In genomic region chr15:20348291-20348899, GRCh38 we compare ENCODE assay signal across 25 cellular contexts.
DNase-seq lines count a peak whose midpoint lies in the region; ATAC-seq and TF ChIP-seq lines count a peak whose summit lies in the region.
"Had no signal": no experiment of that assay in that cellular context is flagged by ENCODE, and none has a peak within 500 bp of the region (broad histone marks: within the 10 kb centered on the region; RNA-seq: fewer than 3 reads in every experiment).

No MANE protein-coding gene starts in this region.

- H3K4me3 Mint-ChIP-seq in endodermal cell (no peak overlapping the region), CD14-positive monocyte (no peak overlapping the region)
- no peak overlapping the region for H3K4me3 Mint-ChIP-seq in activated naive CD8-positive, alpha-beta T cell treated with anti-CD3 and anti-CD28 coated beads, Interleukin-2, amount 50 U/mL, for 24 hours
- H3K4me3 Mint-ChIP-seq: activated T-cell treated with anti-CD3 and anti-CD28 coated beads, Interleukin-2, amount 50 U/mL, for 4 hours; HFFc6; IgD-negative memory B cell; nephron had no signal

- H3K27me3 ChIP-seq in H7 (ENCODE audit: control insufficient read depth, insufficient read depth, low read length) (no peaks in the 10 kb centered on the region), endodermal cell (ENCODE audit: control insufficient read depth, insufficient read depth, low read length, poor library complexity, severe bottlenecking) (no peaks in the 10 kb centered on the region), tibial artery (peaks cover 0 to 3% of the 10 kb centered on the region in 2 donors)
- H3K27me3 ChIP-seq: ovary, suprapubic skin had no signal

- H3K36me3 Mint-ChIP-seq in endodermal cell (ENCODE audit: low read depth) (peaks cover 22% of the 10 kb centered on the region), CD14-positive monocyte (no peaks in the 10 kb centered on the region)
- H3K36me3 Mint-ChIP-seq in activated naive CD8-positive, alpha-beta T cell treated with anti-CD3 and anti-CD28 coated beads, Interleukin-2, amount 50 U/mL, for 24 hours (ENCODE audit: low read depth), result no peaks in the 10 kb centered on the region
- H3K36me3 Mint-ChIP-seq: IgD-negative memory B cell had no signal

- H3K9ac ChIP-seq in endodermal cell (ENCODE audit: extremely low read depth, low read length, poor library complexity, severe bottlenecking), result no peak overlapping the region

- peak; percentile 10 for DNase-seq in D341Med (ENCODE audit: low spot score)
- DNase-seq in H7, result peak; percentile 8
- no peak for DNase-seq in endodermal cell
- peak; percentile 78 for DNase-seq in posterior vena cava (ENCODE audit: low spot score)
- no peak for DNase-seq in tibial artery
- no peak for DNase-seq in activated naive CD8-positive, alpha-beta T cell treated with anti-CD3 and anti-CD28 coated beads, Interleukin-2, amount 50 U/mL, for 24 hours
- DNase-seq in CD14-positive monocyte (ENCODE audit: low spot score), result no peak
- DNase-seq: ACHN; activated gamma-delta T cell; activated T-cell treated with anti-CD3 and anti-CD28 coated beads, Interleukin-2, amount 50 U/mL, for 4 hours; central memory CD4-positive, alpha-beta T cell; foreskin melanocyte; heart right ventricle; HFFc6; NCI-H446 treated with DMSO at 0.1 percent for 48 hours; retina; small intestine; stimulated activated naive CD4-positive, alpha-beta T cell treated with Interleukin-2 at 50 U/mL for 16 hours; T1000 had no signal

- H3K4me1 ChIP-seq in endodermal cell (ENCODE audit: control insufficient read depth, insufficient read depth, low read length), result no peaks in the 10 kb centered on the region
- H3K4me1 ChIP-seq in tibial artery, result no peaks in the 10 kb centered on the region
- H3K4me1 ChIP-seq: heart right ventricle, suprapubic skin had no signal

- no peaks in the 10 kb centered on the region for H3K4me1 Mint-ChIP-seq in endodermal cell
- no peaks in the 10 kb centered on the region for H3K4me1 Mint-ChIP-seq in activated naive CD8-positive, alpha-beta T cell treated with anti-CD3 and anti-CD28 coated beads, Interleukin-2, amount 50 U/mL, for 24 hours
- no peaks in the 10 kb centered on the region for H3K4me1 Mint-ChIP-seq in CD14-positive monocyte
- H3K4me1 Mint-ChIP-seq: nephron had no signal

- intact Hi-C loops in posterior vena cava (cut with DNase I) (no loop called here), tibial artery (cut with DNase I; ENCODE audit: low total_unique reads) (loop anchor here (10.0 kb wide), 1 partner anchor 56 kb away; no protein-coding TSS in a partner anchor), CD14-positive monocyte (cut with micrococcal nuclease) (loop anchor here in 1 of 2 donors (10.0 kb wide), 1 partner anchor 56 kb away; no protein-coding TSS in a partner anchor)

- TF ChIP-seq CTCF in endodermal cell (conservative IDR thresholded peaks at IDR 0.05) (no peak), tibial artery (IDR thresholded peaks at IDR 0.05) (no peak), CD14-positive monocyte (IDR thresholded peaks at IDR 0.05) (no peak)

- H3K4me3 ChIP-seq in H7 (ENCODE audit: insufficient read depth, low read depth, low read length) (no peak overlapping the region), endodermal cell (ENCODE audit: low read length) (peak overlapping the region; percentile 28), tibial artery (no peak overlapping the region)
- H3K4me3 ChIP-seq: heart right ventricle, mucosa of descending colon, ovary, suprapubic skin had no signal

- peaks cover 95% of the 10 kb centered on the region for H3K9me3 ChIP-seq in endodermal cell (ENCODE audit: control insufficient read depth, low read length)
- peaks cover 0 to 21% (median 14%) of the 10 kb centered on the region in 3 donors for H3K9me3 ChIP-seq in tibial artery
- H3K9me3 ChIP-seq: ovary had no signal

- H3K27ac ChIP-seq in endodermal cell (ENCODE audit: low read depth, low read length), result no peak overlapping the region
- no peak overlapping the region for H3K27ac ChIP-seq in tibial artery
- H3K27ac ChIP-seq: heart right ventricle, ovary, suprapubic skin, WERI-Rb-1 had no signal

- no peaks in the 10 kb centered on the region for H3K9me3 Mint-ChIP-seq in endodermal cell
- H3K9me3 Mint-ChIP-seq in activated naive CD8-positive, alpha-beta T cell treated with anti-CD3 and anti-CD28 coated beads, Interleukin-2, amount 50 U/mL, for 24 hours, result no peaks in the 10 kb centered on the region
- peaks cover 0 to 4% (median 0%) of the 10 kb centered on the region in 7 donors for H3K9me3 Mint-ChIP-seq in CD14-positive monocyte
- H3K9me3 Mint-ChIP-seq: activated T-cell treated with anti-CD3 and anti-CD28 coated beads, Interleukin-2, amount 50 U/mL, for 4 hours; IgD-negative memory B cell had no signal

- no peaks in the 10 kb centered on the region for H3K27me3 Mint-ChIP-seq in endodermal cell (ENCODE audit: insufficient read depth)
- H3K27me3 Mint-ChIP-seq in activated naive CD8-positive, alpha-beta T cell treated with anti-CD3 and anti-CD28 coated beads, Interleukin-2, amount 50 U/mL, for 24 hours, result peaks cover 2% of the 10 kb centered on the region
- peaks cover 0 to 1% (median 0%) of the 10 kb centered on the region in 3 donors for H3K27me3 Mint-ChIP-seq in CD14-positive monocyte (ENCODE audit: low read depth in 3 of 3)

- no peak for ATAC-seq in activated naive CD8-positive, alpha-beta T cell treated with anti-CD3 and anti-CD28 coated beads, Interleukin-2, amount 50 U/mL, for 24 hours
- ATAC-seq: activated T-cell treated with anti-CD3 and anti-CD28 coated beads, Interleukin-2, amount 50 U/mL, for 4 hours had no signal

- H3K36me3 ChIP-seq in H7 (replicated peaks; ENCODE audit: control insufficient read depth, insufficient read depth, low read length) (no peaks in the 10 kb centered on the region), endodermal cell (ENCODE audit: control insufficient read depth, insufficient read depth, low read length) (no peaks in the 10 kb centered on the region), tibial artery (no peaks in the 10 kb centered on the region)
- H3K36me3 ChIP-seq: heart right ventricle, ovary, suprapubic skin, WERI-Rb-1 had no signal

- H3K27ac Mint-ChIP-seq in endodermal cell, result no peak overlapping the region
- no peak overlapping the region for H3K27ac Mint-ChIP-seq in activated naive CD8-positive, alpha-beta T cell treated with anti-CD3 and anti-CD28 coated beads, Interleukin-2, amount 50 U/mL, for 24 hours
- no peak overlapping the region for H3K27ac Mint-ChIP-seq in CD14-positive monocyte
- H3K27ac Mint-ChIP-seq: HFFc6, IgD-negative memory B cell, nephron had no signal

- 82 to 83% methylated on average over 13 of the region's 13 CpGs for WGBS in endodermal cell (ENCODE audit: insufficient coverage in 1 of 2, insufficient read length in 1 of 2), 2 experiments

Comparison
In these comparisons a context has a peak if more than half of its experiments do, and no peak if none do; other contexts are left out.
1. DNase-seq: peak in D341Med (single experiment), H7 (single experiment) and posterior vena cava (single experiment); none in endodermal cell (single experiment), tibial artery (0 of 2), activated naive CD8-positive, alpha-beta T cell treated with anti-CD3 and anti-CD28 coated beads, Interleukin-2, amount 50 U/mL, for 24 hours (single experiment) and CD14-positive monocyte (single experiment).